Comparison of ENCODE assay signal across 13 cellular contexts in the genomic region with DNA sequence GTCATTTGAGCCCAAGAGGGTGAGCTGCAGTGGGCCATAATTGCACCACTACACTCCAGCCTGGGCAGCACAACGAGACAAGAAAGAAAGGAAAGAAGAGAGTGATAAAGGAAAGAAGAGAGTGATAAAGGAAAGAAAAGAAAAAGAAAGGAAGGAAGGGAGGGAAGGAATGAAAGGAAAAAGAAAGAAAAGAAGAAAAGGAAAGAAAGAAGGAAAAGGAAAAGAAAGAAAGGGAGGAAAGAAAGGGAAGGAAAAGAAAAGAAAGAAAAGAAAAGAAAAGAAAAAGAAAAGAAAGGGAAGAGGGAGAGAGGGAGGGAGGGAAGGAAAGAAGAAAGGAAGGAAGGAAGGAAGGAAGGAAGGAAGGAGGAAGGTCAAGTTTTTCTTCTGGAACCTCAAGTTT. TPM values are rescaled to one million over a fixed set of nuclear protein-coding genes. Genes with fewer than 3 reads are reported as not detected.
DNase-seq lines count a peak whose midpoint lies in the region; ATAC-seq and TF ChIP-seq lines count a peak whose summit lies in the region.
"Had no signal": no experiment of that assay in that cellular context is flagged by ENCODE, and none has a peak within 500 bp of the region (broad histone marks: within the 10 kb centered on the region; RNA-seq: fewer than 3 reads in every experiment).

No MANE protein-coding gene starts in this region.

- H3K27me3 Mint-ChIP-seq in CD14-positive monocyte (ENCODE audit: low read depth in 3 of 3) (no peaks in the 10 kb centered on the region), T-helper 17 cell (no peaks in the 10 kb centered on the region), natural killer cell (ENCODE audit: low read depth in 2 of 2) (no peaks in the 10 kb centered on the region)
- H3K27me3 Mint-ChIP-seq in central memory CD8-positive, alpha-beta T cell: no peaks in the 10 kb centered on the region
- H3K27me3 Mint-ChIP-seq: CD8-positive, alpha-beta memory T cell had no signal

- H3K4me1 Mint-ChIP-seq in CD14-positive monocyte (peaks cover 22% of the 10 kb centered on the region), T-helper 17 cell (peaks cover 17% of the 10 kb centered on the region), natural killer cell (peaks cover 0 to 6% of the 10 kb centered on the region in 2 donors)
- H3K4me1 Mint-ChIP-seq in central memory CD8-positive, alpha-beta T cell: peaks cover 24% of the 10 kb centered on the region

- intact Hi-C loops in CD14-positive monocyte (cut with micrococcal nuclease): no loop called here
- intact Hi-C loops in natural killer cell (cut with micrococcal nuclease): no loop called here

- H3K36me3 Mint-ChIP-seq in CD14-positive monocyte: peaks cover 19 to 32% of the 10 kb centered on the region in 2 donors
- peaks cover 13% of the 10 kb centered on the region for H3K36me3 Mint-ChIP-seq in T-helper 17 cell (ENCODE audit: low read depth)
- H3K36me3 Mint-ChIP-seq in central memory CD8-positive, alpha-beta T cell (ENCODE audit: insufficient read depth): peaks cover 11% of the 10 kb centered on the region
- H3K36me3 Mint-ChIP-seq in natural killer cell: no peaks in the 10 kb centered on the region

- peak overlapping the region in 4 of 7 donors; percentile 1 to 63 (median 24) for H3K27ac Mint-ChIP-seq in CD14-positive monocyte
- peak overlapping the region; percentile 32 for H3K27ac Mint-ChIP-seq in T-helper 17 cell
- H3K27ac Mint-ChIP-seq in central memory CD8-positive, alpha-beta T cell (ENCODE audit: low read depth): peak overlapping the region; percentile 56
- H3K27ac Mint-ChIP-seq in natural killer cell: no peak overlapping the region

- TF ChIP-seq CTCF in CD14-positive monocyte (IDR thresholded peaks at IDR 0.05): no peak
- TF ChIP-seq CTCF in natural killer cell (IDR thresholded peaks at IDR 0.05): no peak

- H3K9me3 Mint-ChIP-seq in CD14-positive monocyte (peaks cover 0 to 9% (median 2%) of the 10 kb centered on the region in 7 donors), natural killer cell (no peaks in the 10 kb centered on the region)
- H3K9me3 Mint-ChIP-seq in central memory CD8-positive, alpha-beta T cell: no peaks in the 10 kb centered on the region
- H3K9me3 Mint-ChIP-seq: CD8-positive, alpha-beta memory T cell had no signal

- H3K9me3 ChIP-seq in T-helper 17 cell (ENCODE audit: control insufficient read depth, low read length, poor library complexity, severe bottlenecking): no peaks in the 10 kb centered on the region
- H3K9me3 ChIP-seq: BE2C had no signal

- H3K4me3 Mint-ChIP-seq in CD14-positive monocyte (no peak overlapping the region), T-helper 17 cell (no peak overlapping the region), natural killer cell (no peak overlapping the region)
- H3K4me3 Mint-ChIP-seq in central memory CD8-positive, alpha-beta T cell: no peak overlapping the region
- H3K4me3 Mint-ChIP-seq: CD8-positive, alpha-beta memory T cell had no signal

- ATAC-seq in T-helper 17 cell (no peak), natural killer cell (no peak), GM21360 (IDR thresholded peaks at IDR 0.05; ENCODE audit: unreplicated experiment) (no peak)
- ATAC-seq in central memory CD8-positive, alpha-beta T cell (replicated peaks; ENCODE audit: extremely low read depth, poor library complexity, severe bottlenecking): no peak
- ATAC-seq: HCT116 had no signal

- no peak for DNase-seq in CD14-positive monocyte (ENCODE audit: low spot score)
- no peak for DNase-seq in T-helper 17 cell
- no peak for DNase-seq in central memory CD8-positive, alpha-beta T cell (ENCODE audit: low spot score in 2 of 2)
- no peak for DNase-seq in natural killer cell
- no peak for DNase-seq in epidermal melanocyte (ENCODE audit: insufficient read length, low spot score)
- no peak for DNase-seq in NCI-H69 (lab: John Stamatoyannopoulos, UW)
- DNase-seq: BE2C; CD8-positive, alpha-beta memory T cell; DMS53; GF-D8 had no signal

RNA-seq across cellular contexts. Expression of gene TRIT1, which starts 17.5 kb away (rescaled TPM):
- polyA plus RNA-seq in CD14-positive monocyte: 10 to 100 TPM; 14.5 to 15.8 TPM
- total RNA-seq in T-helper 17 cell (1 to 10 TPM; 9.5 to 9.8 TPM), natural killer cell (10 to 100 TPM in 1 of 3 donors, 1 to 10 TPM in 2; 8.8 to 14.6 (median 9.9) TPM)

RNA-seq across cellular contexts. Expression of gene MYCL, which starts 36.0 kb away (rescaled TPM):
- 10 to 100 TPM; 74.7 to 84.0 TPM for polyA plus RNA-seq in CD14-positive monocyte
- total RNA-seq in T-helper 17 cell (1 to 10 TPM in 1 of 2 donors, under 1 TPM in 1; 0.68 to 1.2 TPM), natural killer cell (1 to 10 TPM in 1 of 3 donors, under 1 TPM in 2; 0.70 to 1.9 (median 0.92) TPM)
- total RNA-seq: H4 had no signal
- polyA plus RNA-seq: CD8-positive, alpha-beta memory T cell had no signal

Comparison
In these comparisons a context has a peak if more than half of its experiments do, and no peak if none do; other contexts are left out.
1. H3K27ac Mint-ChIP-seq: peak in CD14-positive monocyte (4 of 7), T-helper 17 cell (single experiment) and central memory CD8-positive, alpha-beta T cell (single experiment); none in natural killer cell (0 of 2).